8 cellular contexts compared by ENCODE assay signal in the genomic region with DNA sequence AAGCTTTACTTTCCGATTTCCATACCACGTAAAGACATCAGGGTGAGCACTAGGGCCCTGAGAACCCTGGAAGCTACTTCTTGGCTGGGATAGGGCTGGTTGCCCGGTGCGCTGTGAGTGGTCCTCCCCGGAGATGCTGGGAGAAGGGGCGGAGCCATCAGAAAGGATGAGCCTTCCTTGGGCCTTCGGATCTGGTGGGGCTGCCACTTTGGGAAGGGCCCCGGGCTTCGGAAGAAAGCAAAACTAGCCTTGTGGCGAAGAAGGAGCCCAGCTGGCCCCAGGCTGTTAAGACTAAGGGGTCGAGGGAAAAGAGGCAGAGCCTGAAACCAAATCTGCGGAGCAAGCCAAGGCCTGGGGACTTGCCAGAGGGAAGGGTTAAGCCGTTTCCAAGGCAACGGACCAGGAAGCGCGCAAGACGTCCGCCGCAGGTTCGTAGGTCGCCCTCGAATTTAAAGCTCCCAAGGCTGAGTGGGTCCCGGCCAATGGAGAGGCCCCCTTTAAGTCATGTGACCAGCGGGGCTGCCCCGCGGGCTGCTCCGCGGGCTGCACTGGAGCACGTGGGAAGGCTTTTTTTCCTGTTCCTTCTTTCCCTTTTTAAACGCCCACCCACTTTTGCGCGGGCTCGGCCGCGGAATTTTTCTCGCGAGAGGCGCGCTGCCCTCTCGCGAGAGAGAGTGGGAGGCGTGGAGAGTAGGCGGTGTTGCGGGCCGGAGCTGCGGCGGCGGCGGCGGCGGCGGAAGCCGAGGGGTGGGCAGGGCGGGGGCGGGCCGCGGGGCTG. TPM values are rescaled to one million over a fixed set of nuclear protein-coding genes. Genes with fewer than 3 reads are reported as not detected.
DNase-seq lines count a peak whose midpoint lies in the region; ATAC-seq and TF ChIP-seq lines count a peak whose summit lies in the region.

No MANE protein-coding gene starts in this region.

- peaks cover 8 to 9% of the 10 kb centered on the region in 2 donors for H3K9me3 Mint-ChIP-seq in stimulated activated naive CD8-positive, alpha-beta T cell treated with anti-CD3 and anti-CD28 coated beads, Interleukin-15, amount 100 ng/mL, for 72 hours

- H3K4me2 ChIP-seq in neural cell (ENCODE audit: low read length): peak overlapping the region; percentile 83

- DNase-seq in G401 (ENCODE audit: low spot score) (peak; percentile 99), HAP-1 (ENCODE audit: low spot score in 2 of 2) (peak; percentile 91 to 96), MG63 (peak; percentile 98), SHP77 treated with DMSO at 0.1 percent for 48 hours (lab: John Stamatoyannopoulos, UW) (peak; percentile 86), activated gamma-delta T cell treated with Interleukin-2 at 50 U/mL for 16 hours (peak; percentile 88), foreskin fibroblast (peak; percentile 99)
- peak; percentile 92 to 98 for DNase-seq in stimulated activated naive CD8-positive, alpha-beta T cell treated with anti-CD3 and anti-CD28 coated beads, Interleukin-15, amount 100 ng/mL, for 72 hours

- peak overlapping the region; percentile 54 for H3K4me3 ChIP-seq in HAP-1
- peak overlapping the region; percentile 71 for H3K4me3 ChIP-seq in MG63
- H3K4me3 ChIP-seq in foreskin fibroblast (ENCODE audit: low read depth in 1 of 2, low read length in 2 of 2): peak overlapping the region; percentile 81 to 83
- peak overlapping the region; percentile 94 for H3K4me3 ChIP-seq in neural cell (ENCODE audit: low read length)

- no peaks in the 10 kb centered on the region for H4K20me1 ChIP-seq in neural cell (ENCODE audit: insufficient read depth)

- H2AFZ ChIP-seq in neural cell (ENCODE audit: low read depth, low read length): peak overlapping the region; percentile 82

- ATAC-seq in stimulated activated naive CD8-positive, alpha-beta T cell treated with anti-CD3 and anti-CD28 coated beads, Interleukin-15, amount 100 ng/mL, for 72 hours: peak; percentile 94

- peak overlapping the region; percentile 98 for H3K27ac Mint-ChIP-seq in stimulated activated naive CD8-positive, alpha-beta T cell treated with anti-CD3 and anti-CD28 coated beads, Interleukin-15, amount 100 ng/mL, for 72 hours

- H3K36me3 ChIP-seq in HAP-1 (replicated peaks): no peaks in the 10 kb centered on the region
- peaks cover 4% of the 10 kb centered on the region; the same call in 1 of the 2 replicates for H3K36me3 ChIP-seq in MG63
- H3K36me3 ChIP-seq in neural cell (ENCODE audit: insufficient read depth, low read length): no peaks in the 10 kb centered on the region

- peaks cover 12% of the 10 kb centered on the region for H3K4me1 ChIP-seq in HAP-1

- no peaks in the 10 kb centered on the region for H3K27me3 Mint-ChIP-seq in stimulated activated naive CD8-positive, alpha-beta T cell treated with anti-CD3 and anti-CD28 coated beads, Interleukin-15, amount 100 ng/mL, for 72 hours

- H3K9me3 ChIP-seq in HAP-1 (peaks cover 5% of the 10 kb centered on the region), MG63 (no peaks in the 10 kb centered on the region), neural cell (ENCODE audit: low read length) (no peaks in the 10 kb centered on the region)

- no peaks in the 10 kb centered on the region for H3K9me2 ChIP-seq in neural cell (ENCODE audit: insufficient read depth, low read length)

- H3K27me3 ChIP-seq in HAP-1 (ENCODE audit: low read depth) (no peaks in the 10 kb centered on the region), MG63 (no peaks in the 10 kb centered on the region), neural cell (ENCODE audit: insufficient read depth, low read depth, low read length) (no peaks in the 10 kb centered on the region)

- no peaks in the 10 kb centered on the region for H3F3A ChIP-seq in neural cell (ENCODE audit: insufficient read depth, low read length, poor library complexity, severe bottlenecking)

- peak overlapping the region; percentile 90 for H3K9ac ChIP-seq in neural cell (ENCODE audit: low read length)

- TF ChIP-seq CTCF in foreskin fibroblast (IDR thresholded peaks at IDR 0.05; ENCODE audit: low read depth, low read length) (no peak), neural cell (IDR thresholded peaks at IDR 0.05; ENCODE audit: poor library complexity, severe bottlenecking) (peak; percentile 9)

- H3K79me2 ChIP-seq in neural cell (replicated peaks; ENCODE audit: insufficient read depth, low read length): peaks cover 38% of the 10 kb centered on the region

- H3K4me1 Mint-ChIP-seq in stimulated activated naive CD8-positive, alpha-beta T cell treated with anti-CD3 and anti-CD28 coated beads, Interleukin-15, amount 100 ng/mL, for 72 hours: peaks cover 54% of the 10 kb centered on the region

- peak; percentile 71 for TF ChIP-seq EP300 in neural cell (conservative IDR thresholded peaks at IDR 0.05; ENCODE audit: poor library complexity, severe bottlenecking)

- peak overlapping the region; percentile 96 for H3K27ac ChIP-seq in neural cell (ENCODE audit: low read length)

- H3K4me3 Mint-ChIP-seq in stimulated activated naive CD8-positive, alpha-beta T cell treated with anti-CD3 and anti-CD28 coated beads, Interleukin-15, amount 100 ng/mL, for 72 hours: peak overlapping the region; percentile 96

- in situ Hi-C loops in G401 (cut with HindIII; ENCODE audit: low sequenced_read_pairs) (no loop called here), HAP-1 (cut with MboI; ENCODE audit: low sequenced_read_pairs) (no loop called here)

- TF ChIP-seq RAD21 in neural cell (conservative IDR thresholded peaks at IDR 0.05): peak; percentile 39

TF ChIP-seq in neural cell, 6 proteins besides CTCF, POLR2A, EP300 and RAD21:
- TF ChIP-seq, protein P1, sequence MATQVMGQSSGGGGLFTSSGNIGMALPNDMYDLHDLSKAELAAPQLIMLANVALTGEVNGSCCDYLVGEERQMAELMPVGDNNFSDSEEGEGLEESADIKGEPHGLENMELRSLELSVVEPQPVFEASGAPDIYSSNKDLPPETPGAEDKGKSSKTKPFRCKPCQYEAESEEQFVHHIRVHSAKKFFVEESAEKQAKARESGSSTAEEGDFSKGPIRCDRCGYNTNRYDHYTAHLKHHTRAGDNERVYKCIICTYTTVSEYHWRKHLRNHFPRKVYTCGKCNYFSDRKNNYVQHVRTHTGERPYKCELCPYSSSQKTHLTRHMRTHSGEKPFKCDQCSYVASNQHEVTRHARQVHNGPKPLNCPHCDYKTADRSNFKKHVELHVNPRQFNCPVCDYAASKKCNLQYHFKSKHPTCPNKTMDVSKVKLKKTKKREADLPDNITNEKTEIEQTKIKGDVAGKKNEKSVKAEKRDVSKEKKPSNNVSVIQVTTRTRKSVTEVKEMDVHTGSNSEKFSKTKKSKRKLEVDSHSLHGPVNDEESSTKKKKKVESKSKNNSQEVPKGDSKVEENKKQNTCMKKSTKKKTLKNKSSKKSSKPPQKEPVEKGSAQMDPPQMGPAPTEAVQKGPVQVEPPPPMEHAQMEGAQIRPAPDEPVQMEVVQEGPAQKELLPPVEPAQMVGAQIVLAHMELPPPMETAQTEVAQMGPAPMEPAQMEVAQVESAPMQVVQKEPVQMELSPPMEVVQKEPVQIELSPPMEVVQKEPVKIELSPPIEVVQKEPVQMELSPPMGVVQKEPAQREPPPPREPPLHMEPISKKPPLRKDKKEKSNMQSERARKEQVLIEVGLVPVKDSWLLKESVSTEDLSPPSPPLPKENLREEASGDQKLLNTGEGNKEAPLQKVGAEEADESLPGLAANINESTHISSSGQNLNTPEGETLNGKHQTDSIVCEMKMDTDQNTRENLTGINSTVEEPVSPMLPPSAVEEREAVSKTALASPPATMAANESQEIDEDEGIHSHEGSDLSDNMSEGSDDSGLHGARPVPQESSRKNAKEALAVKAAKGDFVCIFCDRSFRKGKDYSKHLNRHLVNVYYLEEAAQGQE (IDR thresholded peaks at IDR 0.05; ENCODE audit: borderline replicate concordance): no peak
- TF ChIP-seq EZH2 (IDR thresholded peaks at IDR 0.05; ENCODE audit: borderline replicate concordance, insufficient read depth, low read length, poor library complexity, severe bottlenecking) (no peak), TAF1 (IDR thresholded peaks at IDR 0.05; ENCODE audit: low read depth) (no peak), MXI1 (conservative IDR thresholded peaks at IDR 0.05; ENCODE audit: poor library complexity, severe bottlenecking) (peak; percentile 98), POLR2AphosphoS5 (IDR thresholded peaks at IDR 0.05) (peak; percentile 68), SMC3 (conservative IDR thresholded peaks at IDR 0.05; ENCODE audit: poor library complexity) (no peak)
TF ChIP-seq in neural cell: peak in this region for 2.

RNA-seq across cellular contexts. Expression of a gene that starts 0.4 kb away (rescaled TPM):
- 8.6 and 12.5 TPM in 2 replicates for total RNA-seq in G401 (2014; rRNA removed; shearing (Covaris generic))
- total RNA-seq in MG63 (2014; rRNA removed; shearing (Covaris generic); ENCODE audit: low replicate concordance): 8.4 and 17.3 TPM in 2 replicates
- polyA plus RNA-seq in neural cell: 19.4 and 20.9 TPM in 2 replicates
- 68.7 and 90.4 TPM in 2 replicates for polyA minus RNA-seq in neural cell

Comparison
In these comparisons a context has a peak if more than half of its experiments do, and no peak if none do; other contexts are left out.
1. Peak in every context shown above with its lines: DNase-seq, ATAC-seq, H3K4me3 ChIP-seq and H3K27ac ChIP-seq.